In the genomic region with DNA sequence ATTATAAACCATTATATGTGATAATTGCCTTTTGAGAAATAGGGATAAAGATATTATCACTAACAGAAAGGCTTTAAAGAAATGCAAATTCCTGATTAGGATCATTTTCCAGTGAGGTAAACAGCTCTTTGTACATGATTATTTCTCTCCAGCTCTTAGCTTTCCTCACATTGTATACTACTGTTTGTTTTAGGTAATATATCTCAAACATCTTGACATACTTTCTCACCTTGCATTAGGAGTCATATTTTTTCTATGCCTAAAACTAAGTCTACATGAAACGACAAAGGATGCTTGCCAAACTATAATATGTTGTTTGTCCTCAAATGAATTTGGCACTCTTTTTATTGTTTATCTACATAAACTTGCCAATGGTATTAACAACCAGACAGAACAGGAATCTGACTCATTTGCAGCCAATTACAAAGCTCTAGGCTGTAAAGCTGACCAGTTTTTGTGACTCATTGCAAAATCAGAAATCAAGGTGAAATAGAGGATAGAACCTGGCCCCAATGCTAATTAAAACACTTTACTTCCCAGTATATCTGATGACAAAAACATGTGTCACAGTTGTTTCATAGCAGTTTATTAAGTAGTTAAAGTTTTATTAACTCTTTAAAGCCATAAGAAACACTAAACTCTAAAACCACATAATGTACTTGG, we compare ENCODE assay signal across 18 cellular contexts.
DNase-seq lines count a peak whose midpoint lies in the region; ATAC-seq, FAIRE-seq and TF ChIP-seq lines count a peak whose summit lies in the region.
"Had no signal": no experiment of that assay in that cellular context is flagged by ENCODE, and none has a peak within 500 bp of the region (broad histone marks: within the 10 kb centered on the region; RNA-seq: fewer than 3 reads in every experiment).

No MANE protein-coding gene starts in this region.

- no peak overlapping the region for H2AFZ ChIP-seq in keratinocyte (ENCODE audit: control insufficient read depth, low read length)

- H3K4me1 ChIP-seq in keratinocyte (ENCODE audit: control insufficient read depth, extremely low read depth, insufficient read depth, low read length): peaks cover 12% of the 10 kb centered on the region
- H3K4me1 ChIP-seq: BE2C, gastrocnemius medialis, upper lobe of left lung had no signal

- FAIRE-seq in keratinocyte (lab: Jason Lieb, UNC): peak; percentile 60
- FAIRE-seq in HTR-8/SVneo (lab: Jason Lieb, UNC): no peak
- FAIRE-seq: colon, GM12891 had no signal

- no peaks in the 10 kb centered on the region for H3K36me3 ChIP-seq in keratinocyte (ENCODE audit: control insufficient read depth in 2 of 2, extremely low read depth in 1 of 2, insufficient read depth in 2 of 2, low read length in 2 of 2)
- H3K36me3 ChIP-seq: BE2C, gastrocnemius medialis, upper lobe of left lung had no signal

- H3K36me3 Mint-ChIP-seq in activated CD8-positive, alpha-beta T cell treated with anti-CD3 and anti-CD28 coated beads for 36 hours (ENCODE audit: low read depth): no peaks in the 10 kb centered on the region
- H3K36me3 Mint-ChIP-seq: activated naive CD4-positive, alpha-beta T cell treated with anti-CD3 and anti-CD28 coated beads, Interleukin-2, amount 50 U/mL, for 72 hours; naive B cell had no signal

- H3K4me3 ChIP-seq in AG09309 (ENCODE audit: control insufficient read depth, low read depth, low read length) (no peak overlapping the region), keratinocyte (ENCODE audit: control insufficient read depth in 2 of 3, extremely low read depth in 1 of 3, insufficient read depth in 2 of 3, low read depth in 1 of 3, low read length in 3 of 3) (no peak overlapping the region)
- H3K4me3 ChIP-seq: gastrocnemius medialis, upper lobe of left lung had no signal

- CTCF ChIA-PET in activated CD8-positive, alpha-beta T cell treated with anti-CD3 and anti-CD28 coated beads for 36 hours (lab: Charles Lee): no interaction called here

- TF ChIP-seq CTCF in AG09309 (IDR thresholded peaks at IDR 0.05; ENCODE audit: control insufficient read depth, insufficient read depth, low read depth, low read length, missing control alignments): no peak
- TF ChIP-seq CTCF in keratinocyte (optimal IDR thresholded peaks at IDR 0.05 in 1 of 3, IDR thresholded peaks at IDR 0.05 in 1 of 3, conservative IDR thresholded peaks at IDR 0.05 in 1 of 3; ENCODE audit: extremely low read depth in 1 of 3, insufficient read depth in 2 of 3, low read length in 3 of 3): no peak
- no peak for TF ChIP-seq CTCF in activated CD8-positive, alpha-beta T cell treated with anti-CD3 and anti-CD28 coated beads for 36 hours (IDR thresholded peaks at IDR 0.05)

- no peak overlapping the region for H3K27ac ChIP-seq in keratinocyte (ENCODE audit: control insufficient read depth, insufficient read depth, low read length)
- H3K27ac ChIP-seq: gastrocnemius medialis, upper lobe of left lung had no signal

- H3K9me3 Mint-ChIP-seq in activated CD8-positive, alpha-beta T cell treated with anti-CD3 and anti-CD28 coated beads for 36 hours: no peaks in the 10 kb centered on the region
- H3K9me3 Mint-ChIP-seq: activated naive CD4-positive, alpha-beta T cell treated with anti-CD3 and anti-CD28 coated beads, Interleukin-2, amount 50 U/mL, for 72 hours had no signal

- no peaks in the 10 kb centered on the region for H3K4me1 Mint-ChIP-seq in activated CD8-positive, alpha-beta T cell treated with anti-CD3 and anti-CD28 coated beads for 36 hours (ENCODE audit: low read depth)
- H3K4me1 Mint-ChIP-seq: naive B cell had no signal

- no peaks in the 10 kb centered on the region for H3K27me3 ChIP-seq in keratinocyte (ENCODE audit: control insufficient read depth, extremely low read depth, insufficient read depth, low read length)
- H3K27me3 ChIP-seq: BE2C, gastrocnemius medialis, upper lobe of left lung had no signal

- no peaks in the 10 kb centered on the region for H3K9me3 ChIP-seq in keratinocyte (ENCODE audit: control insufficient read depth, low read depth, low read length)
- H3K9me3 ChIP-seq: BE2C, gastrocnemius medialis, upper lobe of left lung had no signal

- no peak for ATAC-seq in activated CD8-positive, alpha-beta T cell treated with anti-CD3 and anti-CD28 coated beads for 36 hours
- no peak for ATAC-seq in HG02884 (IDR thresholded peaks at IDR 0.05; ENCODE audit: unreplicated experiment)
- ATAC-seq: activated naive CD4-positive, alpha-beta T cell treated with anti-CD3 and anti-CD28 coated beads, Interleukin-2, amount 50 U/mL, for 72 hours; gastrocnemius medialis had no signal

- H4K20me1 ChIP-seq in keratinocyte (ENCODE audit: control insufficient read depth, extremely low read depth, insufficient read depth, low read length): no peaks in the 10 kb centered on the region

- in situ Hi-C loops in T47D (cut with HindIII; ENCODE audit: low pct_unique_long_range_greater_than_20kb, low sequenced_read_pairs): no loop called here

- POLR2A ChIA-PET in activated CD8-positive, alpha-beta T cell treated with anti-CD3 and anti-CD28 coated beads for 36 hours (lab: Charles Lee): no interaction called here

- dilution Hi-C loops in keratinocyte (cut with MboI; ENCODE audit: extremely low pct_ligation_motif_present, low sequenced_read_pairs): no loop called here

- H3K9ac ChIP-seq in keratinocyte (ENCODE audit: control insufficient read depth, extremely low read depth, insufficient read depth, low read length): no peak overlapping the region

- no peak overlapping the region for H3K4me2 ChIP-seq in keratinocyte (ENCODE audit: control insufficient read depth, extremely low read depth, insufficient read depth, low read depth, low read length)

- no peak overlapping the region for H3K4me3 Mint-ChIP-seq in activated CD8-positive, alpha-beta T cell treated with anti-CD3 and anti-CD28 coated beads for 36 hours
- H3K4me3 Mint-ChIP-seq: naive B cell had no signal

- H3K27me3 Mint-ChIP-seq in activated CD8-positive, alpha-beta T cell treated with anti-CD3 and anti-CD28 coated beads for 36 hours: no peaks in the 10 kb centered on the region
- H3K27me3 Mint-ChIP-seq: naive B cell had no signal

- no peaks in the 10 kb centered on the region for H3K79me2 ChIP-seq in keratinocyte (ENCODE audit: control insufficient read depth, insufficient read depth, low read length)

- no peaks in the 10 kb centered on the region for H3K9me1 ChIP-seq in keratinocyte (ENCODE audit: control insufficient read depth, extremely low read depth, insufficient read depth, low read length)

- no peak overlapping the region for H3K27ac Mint-ChIP-seq in activated CD8-positive, alpha-beta T cell treated with anti-CD3 and anti-CD28 coated beads for 36 hours
- H3K27ac Mint-ChIP-seq: activated naive CD4-positive, alpha-beta T cell treated with anti-CD3 and anti-CD28 coated beads, Interleukin-2, amount 50 U/mL, for 72 hours; naive B cell had no signal

- DNase-seq in AG09309 (ENCODE audit: low read depth) (peak; percentile 11), HT-29 (ENCODE audit: low spot score) (peak; percentile 69), T47D (ENCODE audit: low read depth in 1 of 2, low spot score in 1 of 2) (peak; percentile 2 to 79), keratinocyte (ENCODE audit: low read depth, low spot score) (peak; percentile 49), HTR-8/SVneo (ENCODE audit: insufficient read length, low spot score) (no peak), AML-193 (lab: John Stamatoyannopoulos, UW) (no peak)
- DNase-seq in activated CD8-positive, alpha-beta T cell treated with anti-CD3 and anti-CD28 coated beads for 36 hours: no peak
- DNase-seq: BE2C; DMS79; gastrocnemius medialis; naive B cell; NCI-H1694; stimulated activated CD4-positive, alpha-beta T cell treated with anti-CD3 and anti-CD28 coated beads, Interleukin-1b, Interleukin-23, amount 100 ng/mL, for 48 hours; upper lobe of left lung had no signal

- intact Hi-C loops in activated CD8-positive, alpha-beta T cell treated with anti-CD3 and anti-CD28 coated beads for 36 hours (cut with micrococcal nuclease): no loop called here

Comparison
In these comparisons a context has a peak if more than half of its experiments do, and no peak if none do; other contexts are left out.
1. DNase-seq: peak in AG09309 (single experiment), HT-29 (single experiment), T47D (2 of 2) and keratinocyte (single experiment); none in activated CD8-positive, alpha-beta T cell treated with anti-CD3 and anti-CD28 coated beads for 36 hours (single experiment), HTR-8/SVneo (single experiment) and AML-193 (0 of 2).